1 cellular context compared by ENCODE assay signal in the genomic region with DNA sequence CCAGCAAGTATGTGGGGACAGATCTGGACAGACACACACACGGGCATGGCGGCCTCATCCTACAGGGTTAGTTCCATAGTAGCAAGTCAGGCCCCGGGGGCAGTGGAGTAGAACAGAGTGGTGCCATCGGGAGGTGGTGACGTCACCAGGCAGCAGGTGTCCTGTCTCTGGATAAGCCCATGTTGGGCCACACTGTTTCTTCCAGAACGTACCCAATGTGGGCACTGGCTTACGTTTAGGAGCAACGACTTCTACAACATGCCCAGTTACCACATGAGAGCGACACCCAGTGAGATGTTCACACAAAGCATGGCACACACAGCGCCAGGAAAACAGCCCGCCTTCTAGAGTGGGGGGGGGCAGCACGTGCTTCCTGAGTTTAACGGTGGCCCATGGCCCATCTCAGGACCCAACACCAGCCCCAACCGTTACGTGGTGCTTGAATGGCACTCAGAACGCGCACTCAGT.
TF ChIP-seq lines count a peak whose summit lies in the region.

No MANE protein-coding gene starts in this region.

TF ChIP-seq in GM23338, 12 proteins besides CTCF, POLR2A, EP300 and RAD21 (continued from another document):
- TF ChIP-seq, protein P1, sequence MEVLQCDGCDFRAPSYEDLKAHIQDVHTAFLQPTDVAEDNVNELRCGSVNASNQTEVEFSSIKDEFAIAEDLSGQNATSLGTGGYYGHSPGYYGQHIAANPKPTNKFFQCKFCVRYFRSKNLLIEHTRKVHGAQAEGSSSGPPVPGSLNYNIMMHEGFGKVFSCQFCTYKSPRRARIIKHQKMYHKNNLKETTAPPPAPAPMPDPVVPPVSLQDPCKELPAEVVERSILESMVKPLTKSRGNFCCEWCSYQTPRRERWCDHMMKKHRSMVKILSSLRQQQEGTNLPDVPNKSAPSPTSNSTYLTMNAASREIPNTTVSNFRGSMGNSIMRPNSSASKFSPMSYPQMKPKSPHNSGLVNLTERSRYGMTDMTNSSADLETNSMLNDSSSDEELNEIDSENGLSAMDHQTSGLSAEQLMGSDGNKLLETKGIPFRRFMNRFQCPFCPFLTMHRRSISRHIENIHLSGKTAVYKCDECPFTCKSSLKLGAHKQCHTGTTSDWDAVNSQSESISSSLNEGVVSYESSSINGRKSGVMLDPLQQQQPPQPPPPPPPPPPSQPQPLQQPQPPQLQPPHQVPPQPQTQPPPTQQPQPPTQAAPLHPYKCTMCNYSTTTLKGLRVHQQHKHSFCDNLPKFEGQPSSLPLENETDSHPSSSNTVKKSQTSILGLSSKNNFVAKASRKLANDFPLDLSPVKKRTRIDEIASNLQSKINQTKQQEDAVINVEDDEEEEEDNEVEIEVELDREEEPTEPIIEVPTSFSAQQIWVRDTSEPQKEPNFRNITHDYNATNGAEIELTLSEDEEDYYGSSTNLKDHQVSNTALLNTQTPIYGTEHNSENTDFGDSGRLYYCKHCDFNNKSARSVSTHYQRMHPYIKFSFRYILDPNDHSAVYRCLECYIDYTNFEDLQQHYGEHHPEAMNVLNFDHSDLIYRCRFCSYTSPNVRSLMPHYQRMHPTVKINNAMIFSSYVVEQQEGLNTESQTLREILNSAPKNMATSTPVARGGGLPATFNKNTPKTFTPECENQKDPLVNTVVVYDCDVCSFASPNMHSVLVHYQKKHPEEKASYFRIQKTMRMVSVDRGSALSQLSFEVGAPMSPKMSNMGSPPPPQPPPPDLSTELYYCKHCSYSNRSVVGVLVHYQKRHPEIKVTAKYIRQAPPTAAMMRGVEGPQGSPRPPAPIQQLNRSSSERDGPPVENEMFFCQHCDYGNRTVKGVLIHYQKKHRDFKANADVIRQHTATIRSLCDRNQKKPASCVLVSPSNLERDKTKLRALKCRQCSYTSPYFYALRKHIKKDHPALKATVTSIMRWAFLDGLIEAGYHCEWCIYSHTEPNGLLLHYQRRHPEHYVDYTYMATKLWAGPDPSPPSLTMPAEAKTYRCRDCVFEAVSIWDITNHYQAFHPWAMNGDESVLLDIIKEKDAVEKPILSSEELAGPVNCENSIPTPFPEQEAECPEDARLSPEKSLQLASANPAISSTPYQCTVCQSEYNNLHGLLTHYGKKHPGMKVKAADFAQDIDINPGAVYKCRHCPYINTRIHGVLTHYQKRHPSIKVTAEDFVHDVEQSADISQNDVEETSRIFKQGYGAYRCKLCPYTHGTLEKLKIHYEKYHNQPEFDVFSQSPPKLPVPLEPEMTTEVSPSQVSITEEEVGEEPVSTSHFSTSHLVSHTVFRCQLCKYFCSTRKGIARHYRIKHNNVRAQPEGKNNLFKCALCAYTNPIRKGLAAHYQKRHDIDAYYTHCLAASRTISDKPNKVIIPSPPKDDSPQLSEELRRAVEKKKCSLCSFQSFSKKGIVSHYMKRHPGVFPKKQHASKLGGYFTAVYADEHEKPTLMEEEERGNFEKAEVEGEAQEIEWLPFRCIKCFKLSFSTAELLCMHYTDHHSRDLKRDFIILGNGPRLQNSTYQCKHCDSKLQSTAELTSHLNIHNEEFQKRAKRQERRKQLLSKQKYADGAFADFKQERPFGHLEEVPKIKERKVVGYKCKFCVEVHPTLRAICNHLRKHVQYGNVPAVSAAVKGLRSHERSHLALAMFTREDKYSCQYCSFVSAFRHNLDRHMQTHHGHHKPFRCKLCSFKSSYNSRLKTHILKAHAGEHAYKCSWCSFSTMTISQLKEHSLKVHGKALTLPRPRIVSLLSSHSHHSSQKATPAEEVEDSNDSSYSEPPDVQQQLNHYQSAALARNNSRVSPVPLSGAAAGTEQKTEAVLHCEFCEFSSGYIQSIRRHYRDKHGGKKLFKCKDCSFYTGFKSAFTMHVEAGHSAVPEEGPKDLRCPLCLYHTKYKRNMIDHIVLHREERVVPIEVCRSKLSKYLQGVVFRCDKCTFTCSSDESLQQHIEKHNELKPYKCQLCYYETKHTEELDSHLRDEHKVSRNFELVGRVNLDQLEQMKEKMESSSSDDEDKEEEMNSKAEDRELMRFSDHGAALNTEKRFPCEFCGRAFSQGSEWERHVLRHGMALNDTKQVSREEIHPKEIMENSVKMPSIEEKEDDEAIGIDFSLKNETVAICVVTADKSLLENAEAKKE (CRISPR knock-in tag; IDR thresholded peaks at IDR 0.05): no peak
- TF ChIP-seq NANOG (IDR thresholded peaks at IDR 0.05; ENCODE audit: borderline replicate concordance): no peak
- no peak for TF ChIP-seq EZH2 (IDR thresholded peaks at IDR 0.05; ENCODE audit: low read depth, unreplicated experiment)
- TF ChIP-seq REST (IDR thresholded peaks at IDR 0.05; ENCODE audit: unreplicated experiment): no peak
- no peak for TF ChIP-seq ZNF331 (CRISPR knock-in tag; IDR thresholded peaks at IDR 0.05; ENCODE audit: low read depth)
- no peak for TF ChIP-seq CREB1 (CRISPR knock-in tag; IDR thresholded peaks at IDR 0.05; ENCODE audit: low read depth)
- TF ChIP-seq POLR2AphosphoS5 (IDR thresholded peaks at IDR 0.05; ENCODE audit: low read depth): no peak; the same call in 1 of the 2 replicates
